ENCODE assay signal across 8 cellular contexts in the genomic region with DNA sequence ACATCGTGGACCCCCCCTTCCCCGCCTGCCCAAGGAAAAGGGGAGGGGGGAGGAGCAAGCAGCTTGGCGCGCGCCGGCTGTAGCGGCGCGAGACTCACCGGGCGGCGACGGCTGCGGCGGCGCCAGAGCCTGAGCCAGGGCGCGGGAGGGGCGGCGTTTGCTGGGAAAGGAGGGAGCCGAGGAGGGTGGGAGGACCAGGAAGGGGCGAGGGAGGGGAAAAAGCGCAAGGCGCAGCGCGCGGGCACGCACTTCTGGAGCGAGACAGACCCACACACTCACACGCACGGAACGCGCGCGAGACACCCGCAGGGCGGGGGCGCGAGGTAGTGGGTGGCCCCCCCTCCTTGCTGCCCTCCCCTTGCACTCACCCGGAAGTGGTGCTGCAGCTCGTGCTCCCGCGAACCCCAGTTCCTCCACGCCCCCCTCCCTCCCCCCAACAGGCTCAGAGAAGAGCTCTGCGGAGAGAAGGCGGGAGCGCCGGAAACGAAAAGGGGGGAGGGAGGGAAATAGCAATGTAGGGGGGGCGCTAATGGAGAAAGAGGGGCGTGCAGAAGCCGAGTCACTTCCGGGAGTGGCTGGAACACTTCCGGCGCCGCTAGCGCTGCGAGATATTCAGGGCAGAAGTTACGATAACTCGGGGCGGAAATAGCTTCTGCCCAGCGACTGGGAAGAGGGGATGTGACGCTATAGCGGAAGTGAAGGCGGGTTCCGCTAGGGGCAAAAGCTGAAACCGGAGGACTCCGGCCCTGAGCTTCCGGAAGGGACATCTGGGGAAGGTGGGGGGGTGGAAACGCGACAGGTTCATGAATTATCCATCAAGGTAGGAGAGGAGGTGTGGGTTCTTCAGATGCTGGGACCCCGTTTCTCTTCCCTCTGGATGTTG. TPM values are rescaled to one million over a fixed set of nuclear protein-coding genes. Genes with fewer than 3 reads are reported as not detected.
DNase-seq lines count a peak whose midpoint lies in the region; ATAC-seq, FAIRE-seq and TF ChIP-seq lines count a peak whose summit lies in the region.

Gene ZNF384 (minus strand): TSS at position 376 of the 883 bp plus-strand sequence. CDS start 9,855 bp downstream, outside the sequence.

- H3K4me2 ChIP-seq in astrocyte (ENCODE audit: low read length): peak within 1 kb of the TSS; percentile 94

- WGBS in right cardiac atrium: under 1% methylated on average over 72 of the region's 72 CpGs

- H3K36me3 ChIP-seq in astrocyte (ENCODE audit: insufficient read depth, low read length) (peaks cover under 1% of the 10 kb centered on the region), uterus (no peaks in the 10 kb centered on the region)

- intact Hi-C loops in right cardiac atrium (cut with DNase I): loop anchor here in 2 of 4 donors (2.0 to 10.0 kb wide), 2 partner anchors 26 to 74 kb away; partner anchors contain the start of gene ING4 (in 1 of the 2)
- intact Hi-C loops in uterus (cut with DNase I; ENCODE audit: low total_unique reads): no loop called here

- peak; percentile 6 for TF ChIP-seq CTCF in astrocyte (IDR thresholded peaks at IDR 0.05; ENCODE audit: insufficient read depth, low read depth, low read length)
- TF ChIP-seq CTCF in uterus (IDR thresholded peaks at IDR 0.05): peak in 2 of 4 experiments; percentile 17 to 56

- H3K27ac ChIP-seq in astrocyte (ENCODE audit: low read depth, low read length): peak within 1 kb of the TSS; percentile 95
- peak within 1 kb of the TSS; percentile 98 for H3K27ac ChIP-seq in right cardiac atrium (ENCODE audit: low read length)
- H3K27ac ChIP-seq in uterus: peak within 1 kb of the TSS; percentile 99

- no peaks in the 10 kb centered on the region for H3K9me3 Mint-ChIP-seq in astrocyte (ENCODE audit: unreplicated experiment)

- H3K9ac ChIP-seq in astrocyte (ENCODE audit: low read length): peak within 1 kb of the TSS; percentile 90

- peak within 1 kb of the TSS; percentile 78 for H2AFZ ChIP-seq in astrocyte (ENCODE audit: low read depth, low read length)

- FAIRE-seq in astrocyte (lab: Jason Lieb, UNC): peak; percentile 52

- DNase-seq in NCI-H2029 (lab: John Stamatoyannopoulos, UW) (peak; percentile 99), T-helper 22 cell (ENCODE audit: low read depth) (peak; percentile 96), astrocyte (ENCODE audit: low read depth) (peak; percentile 98), right cardiac atrium (peak; percentile 97 to 98 (median 98)), pulmonary artery endothelial cell (ENCODE audit: low read depth, low spot score) (peak; percentile 99), uterus (peak; percentile 98 to 99)

- H3K4me3 ChIP-seq in astrocyte (ENCODE audit: insufficient read depth, low read depth, low read length) (peak within 1 kb of the TSS; percentile 82), right cardiac atrium (ENCODE audit: low read length) (peak within 1 kb of the TSS; percentile 92), uterus (peak within 1 kb of the TSS; percentile 84 to 98)

- ATAC-seq in GM18505 (IDR thresholded peaks at IDR 0.05; ENCODE audit: unreplicated experiment): peak; percentile 72
- ATAC-seq in HG02973 (IDR thresholded peaks at IDR 0.05; ENCODE audit: unreplicated experiment): peak; percentile 75
- peak; percentile 94 for ATAC-seq in right cardiac atrium

- no peaks in the 10 kb centered on the region for H3K27me3 ChIP-seq in astrocyte (ENCODE audit: insufficient read depth, low read length)
- H3K27me3 ChIP-seq in right cardiac atrium (ENCODE audit: control insufficient read depth, insufficient read depth): no peaks in the 10 kb centered on the region
- H3K27me3 ChIP-seq in uterus: no peaks in the 10 kb centered on the region

- H3K9me3 ChIP-seq in astrocyte (ENCODE audit: insufficient read depth, low read depth, low read length): no peaks in the 10 kb centered on the region
- no peaks in the 10 kb centered on the region for H3K9me3 ChIP-seq in right cardiac atrium (ENCODE audit: control insufficient read depth, low read length)
- no peaks in the 10 kb centered on the region for H3K9me3 ChIP-seq in uterus

- peaks cover 6% of the 10 kb centered on the region for H3K36me3 Mint-ChIP-seq in astrocyte (ENCODE audit: low read depth, unreplicated experiment)

- H3K4me3 Mint-ChIP-seq in astrocyte (ENCODE audit: unreplicated experiment): peak within 1 kb of the TSS; percentile 89

- no peaks in the 10 kb centered on the region for H3K27me3 Mint-ChIP-seq in astrocyte (ENCODE audit: low read depth, unreplicated experiment)

- peak; percentile 89 for TF ChIP-seq POLR2A in GM18505 (IDR thresholded peaks at IDR 0.05; ENCODE audit: borderline replicate concordance, extremely low read depth, insufficient read depth, insufficient read length)
- TF ChIP-seq POLR2A in uterus (IDR thresholded peaks at IDR 0.05): peak; percentile 40 to 73

- H3K4me1 ChIP-seq in astrocyte (ENCODE audit: insufficient read depth, low read length): peaks cover 25% of the 10 kb centered on the region
- H3K4me1 ChIP-seq in right cardiac atrium (ENCODE audit: control insufficient read depth, insufficient read depth, low read length): no peaks in the 10 kb centered on the region
- H3K4me1 ChIP-seq in uterus: peaks cover 0 to 21% of the 10 kb centered on the region in 2 donors

- H3K4me1 Mint-ChIP-seq in astrocyte (ENCODE audit: low read depth, unreplicated experiment): peaks cover 41% of the 10 kb centered on the region

- peaks cover 60% of the 10 kb centered on the region for H3K79me2 ChIP-seq in astrocyte (ENCODE audit: insufficient read depth, low read length)

- peaks cover 38% of the 10 kb centered on the region for H4K20me1 ChIP-seq in astrocyte (ENCODE audit: insufficient read depth, low read length)

- H3K27ac Mint-ChIP-seq in astrocyte (ENCODE audit: unreplicated experiment): peak within 1 kb of the TSS; percentile 83

RNA-seq across cellular contexts. Expression of gene ZNF384, which starts in this region (rescaled TPM):
- total RNA-seq in astrocyte: 48.9 and 50.6 TPM in 2 replicates
- total RNA-seq in right cardiac atrium: 10 to 100 TPM; 32.9 to 35.0 (median 33.8) TPM
- 23.5 TPM for polyA plus RNA-seq in right cardiac atrium
- total RNA-seq in pulmonary artery endothelial cell: 9.5 and 12.0 TPM in 2 replicates
- 10 to 100 TPM; 13.6 to 71.3 (median 33.1) TPM for total RNA-seq in uterus

Comparison
In these comparisons a context has a peak if more than half of its experiments do, and no peak if none do; other contexts are left out.
1. Peak in every context shown above with its lines: DNase-seq, ATAC-seq, H3K4me3 ChIP-seq and H3K27ac ChIP-seq.